Comparison of ENCODE assay signal across 1 cellular context in genomic region chr1:12053752-12054548, GRCh38.
TF ChIP-seq lines count a peak whose summit lies in the region.

No MANE protein-coding gene starts in this region.

TF ChIP-seq in H1, 55 proteins besides CTCF, POLR2A, EP300 and RAD21:
- TF ChIP-seq GTF2F1 (IDR thresholded peaks at IDR 0.05; ENCODE audit: borderline replicate concordance, low read depth, low read length) (no peak), RNF2 (IDR thresholded peaks at IDR 0.05; ENCODE audit: borderline replicate concordance, low read depth, low read length, missing control alignments, poor library complexity, severe bottlenecking) (no peak), USF2 (IDR thresholded peaks at IDR 0.05; ENCODE audit: low read length) (no peak), JUND (IDR thresholded peaks at IDR 0.05; ENCODE audit: low read length) (no peak), SIRT6 (IDR thresholded peaks at IDR 0.05; ENCODE audit: low read length) (no peak), MAFK (IDR thresholded peaks at IDR 0.05; ENCODE audit: low read depth, low read length) (no peak), SP2 (IDR thresholded peaks at IDR 0.05; ENCODE audit: low read length) (no peak), HDAC6 (IDR thresholded peaks at IDR 0.05; ENCODE audit: low read depth, low read length) (no peak), EGR1 (IDR thresholded peaks at IDR 0.05; ENCODE audit: borderline replicate concordance, low read depth, low read length) (no peak)
